Comparison of ENCODE assay signal across 8 cellular contexts in the genomic region with DNA sequence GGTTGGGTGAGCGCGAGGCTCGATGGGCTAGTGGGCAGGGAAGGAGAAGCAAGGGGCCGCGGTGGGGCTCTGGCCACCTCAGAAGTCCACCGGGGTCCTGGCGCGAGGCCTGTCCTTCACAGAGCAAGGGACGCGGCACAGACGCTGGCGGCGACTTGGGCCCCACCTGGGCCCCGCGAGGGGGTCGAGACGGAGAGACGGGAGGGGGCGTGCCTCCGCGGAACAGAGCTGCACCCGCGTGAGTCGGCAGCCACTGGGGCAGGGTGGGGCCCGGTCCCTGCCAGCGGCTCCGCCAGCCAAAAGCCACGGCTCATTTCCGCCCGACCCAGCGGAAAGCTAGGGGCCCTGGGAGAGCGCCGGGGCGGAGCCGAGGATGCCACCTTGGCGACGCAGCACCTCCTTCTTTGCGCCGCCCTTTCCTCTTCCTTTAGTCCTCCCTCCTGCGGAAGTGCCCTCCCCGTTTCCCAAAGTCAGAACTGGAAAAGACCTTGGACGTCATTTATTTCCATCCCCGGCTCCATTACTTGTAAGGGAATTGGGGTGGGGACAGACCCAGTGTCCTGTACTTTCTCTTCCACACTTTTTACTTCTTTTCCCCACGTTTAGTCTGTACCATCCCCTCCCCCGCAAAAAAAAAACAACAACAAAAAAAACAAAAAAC. TPM values are rescaled to one million over a fixed set of nuclear protein-coding genes. Genes with fewer than 3 reads are reported as not detected.
DNase-seq lines count a peak whose midpoint lies in the region; ATAC-seq and TF ChIP-seq lines count a peak whose summit lies in the region.

A gene (minus strand): TSS at position 307 of the 661 bp plus-strand sequence. CDS start 1,063 bp downstream, outside the sequence.

- peaks cover 10% of the 10 kb centered on the region for H3K36me3 ChIP-seq in CD8-positive, alpha-beta T cell (ENCODE audit: insufficient read depth, low read length)
- H3K36me3 ChIP-seq in lung (ENCODE audit: control insufficient read depth in 2 of 2, insufficient read depth in 2 of 2, low read length in 2 of 2) = peaks cover 0 to 31% of the 10 kb centered on the region in 2 donors

- H3K27ac ChIP-seq in CD8-positive, alpha-beta T cell (ENCODE audit: low read depth, low read length) = peak within 1 kb of the TSS; percentile 79
- H3K27ac ChIP-seq in lung (ENCODE audit: low read depth in 1 of 2, low read length in 1 of 2) = peak within 1 kb of the TSS; percentile 87 to 96

- intact Hi-C loops in CD8-positive, alpha-beta T cell (cut with DNase I, micrococcal nuclease) = loop anchor here (1.0 to 10.0 kb wide), 10 partner anchors 39 to 1191 kb away; a partner anchor contains a TSS

- DNase-seq in CD8-positive, alpha-beta T cell = peak; percentile 71 to 93 (median 90)
- DNase-seq in HS-5 (ENCODE audit: low read depth) (peak; percentile 76), NK-92 (lab: John Stamatoyannopoulos, UW; ENCODE audit: unreplicated experiment) (peak; percentile 41), lung (ENCODE audit: low spot score) (peak; percentile 93)
- peak; percentile 94 for DNase-seq in activated CD8-positive, alpha-beta T cell treated with anti-CD3 and anti-CD28 coated beads, Interleukin-2, amount 10 ng/mL, durations not matched to agents 7 days and 5 days
- DNase-seq in effector CD4-positive, alpha-beta T cell = peak; percentile 87
- DNase-seq in stimulated activated CD4-positive, alpha-beta T cell treated with anti-CD3 and anti-CD28 coated beads, TNF-alpha, amount 100 ng/mL, for 24 hours (ENCODE audit: low read depth in 3 of 3) = peak; percentile 83 to 92 (median 89)

- no peaks in the 10 kb centered on the region for H3K27me3 ChIP-seq in CD8-positive, alpha-beta T cell (ENCODE audit: insufficient read depth, low read length)
- H3K27me3 ChIP-seq in lung (ENCODE audit: control insufficient read depth, insufficient read depth) = no peaks in the 10 kb centered on the region

- WGBS in lung, 2 donors = 2% methylated on average over 36 to 45 of the region's 45 CpGs

- peaks cover 25% of the 10 kb centered on the region for H3K4me1 ChIP-seq in CD8-positive, alpha-beta T cell (ENCODE audit: insufficient read depth, low read length)
- peaks cover 5 to 7% of the 10 kb centered on the region in 2 donors for H3K4me1 ChIP-seq in lung (ENCODE audit: control insufficient read depth in 2 of 2, insufficient read depth in 2 of 2, low read length in 2 of 2)

- CTCF ChIA-PET in CD8-positive, alpha-beta T cell (lab: Charles Lee) = interaction anchor here (0.6 to 1.6 kb wide), 5 partner anchors 9 to 838 kb away, joined by 3 to 4 read pairs (median 4); a partner anchor contains a TSS
- CTCF ChIA-PET in activated CD8-positive, alpha-beta T cell treated with anti-CD3 and anti-CD28 coated beads, Interleukin-2, amount 10 ng/mL, durations not matched to agents 7 days and 5 days (lab: Charles Lee) = interaction anchor here (0.7 to 1.8 kb wide), 5 partner anchors 32 to 124 kb away, joined by 3 to 7 read pairs (median 4); a partner anchor contains a TSS

- ATAC-seq in CD8-positive, alpha-beta T cell = peak; percentile 99
- ATAC-seq in GM19463 (IDR thresholded peaks at IDR 0.05; ENCODE audit: unreplicated experiment) = peak; percentile 95
- ATAC-seq in activated CD8-positive, alpha-beta T cell treated with anti-CD3 and anti-CD28 coated beads, Interleukin-2, amount 10 ng/mL, durations not matched to agents 7 days and 5 days = peak; percentile 99
- peak; percentile 91 for ATAC-seq in lung (ENCODE audit: insufficient read depth, low FRiP score)

- no peaks in the 10 kb centered on the region for H3K9me3 Mint-ChIP-seq in CD8-positive, alpha-beta T cell
- H3K9me3 Mint-ChIP-seq in activated CD8-positive, alpha-beta T cell treated with anti-CD3 and anti-CD28 coated beads, Interleukin-2, amount 10 ng/mL, durations not matched to agents 7 days and 5 days (ENCODE audit: insufficient read depth) = no peaks in the 10 kb centered on the region

- peaks cover 53% of the 10 kb centered on the region for H3K36me3 Mint-ChIP-seq in CD8-positive, alpha-beta T cell
- peaks cover 46% of the 10 kb centered on the region for H3K36me3 Mint-ChIP-seq in activated CD8-positive, alpha-beta T cell treated with anti-CD3 and anti-CD28 coated beads, Interleukin-2, amount 10 ng/mL, durations not matched to agents 7 days and 5 days (ENCODE audit: low read depth)

- H3K4me1 Mint-ChIP-seq in CD8-positive, alpha-beta T cell (ENCODE audit: low read depth) = peaks cover 48% of the 10 kb centered on the region
- H3K4me1 Mint-ChIP-seq in activated CD8-positive, alpha-beta T cell treated with anti-CD3 and anti-CD28 coated beads, Interleukin-2, amount 10 ng/mL, durations not matched to agents 7 days and 5 days (ENCODE audit: low read depth) = peaks cover 46% of the 10 kb centered on the region

- H3K4me3 ChIP-seq in CD8-positive, alpha-beta T cell (ENCODE audit: low read depth, low read length) = peak within 1 kb of the TSS; percentile 83
- H3K4me3 ChIP-seq in lung = peak within 1 kb of the TSS; percentile 75

- no peaks in the 10 kb centered on the region for H3K9me3 ChIP-seq in CD8-positive, alpha-beta T cell (ENCODE audit: low read length)
- no peaks in the 10 kb centered on the region for H3K9me3 ChIP-seq in lung (ENCODE audit: control insufficient read depth in 2 of 2, insufficient read depth in 1 of 2, low read length in 1 of 2)

- H3K27ac Mint-ChIP-seq in CD8-positive, alpha-beta T cell = peak within 1 kb of the TSS; percentile 97
- H3K27ac Mint-ChIP-seq in activated CD8-positive, alpha-beta T cell treated with anti-CD3 and anti-CD28 coated beads, Interleukin-2, amount 10 ng/mL, durations not matched to agents 7 days and 5 days = peak within 1 kb of the TSS; percentile 99

- peak within 1 kb of the TSS; percentile 92 for H3K4me3 Mint-ChIP-seq in CD8-positive, alpha-beta T cell
- peak within 1 kb of the TSS; percentile 90 for H3K4me3 Mint-ChIP-seq in activated CD8-positive, alpha-beta T cell treated with anti-CD3 and anti-CD28 coated beads, Interleukin-2, amount 10 ng/mL, durations not matched to agents 7 days and 5 days

- H3K27me3 Mint-ChIP-seq in CD8-positive, alpha-beta T cell (ENCODE audit: low read depth) = no peaks in the 10 kb centered on the region
- no peaks in the 10 kb centered on the region for H3K27me3 Mint-ChIP-seq in activated CD8-positive, alpha-beta T cell treated with anti-CD3 and anti-CD28 coated beads, Interleukin-2, amount 10 ng/mL, durations not matched to agents 7 days and 5 days (ENCODE audit: low read depth)

- no peak for TF ChIP-seq CTCF in CD8-positive, alpha-beta T cell (IDR thresholded peaks at IDR 0.05)
- TF ChIP-seq CTCF in lung (IDR thresholded peaks at IDR 0.05; ENCODE audit: control extremely low read depth, extremely low read depth) = no peak

- POLR2A ChIA-PET in CD8-positive, alpha-beta T cell (lab: Charles Lee) = interaction anchor here (0.6 to 1.9 kb wide), 15 partner anchors 13 to 307 kb away, joined by 3 to 9 read pairs (median 5); a partner anchor contains a TSS
- POLR2A ChIA-PET in activated CD8-positive, alpha-beta T cell treated with anti-CD3 and anti-CD28 coated beads, Interleukin-2, amount 10 ng/mL, durations not matched to agents 7 days and 5 days (lab: Charles Lee) = interaction anchor here (0.6 to 1.7 kb wide), 11 partner anchors 10 to 307 kb away, joined by 3 to 12 read pairs (median 4); a partner anchor contains a TSS

RNA-seq across cellular contexts. Expression of the gene that starts here (rescaled TPM):
- total RNA-seq in CD8-positive, alpha-beta T cell = 1 to 10 TPM; 5.2 to 5.4 TPM
- 1 to 10 TPM; 8.5 to 8.9 TPM for total RNA-seq in activated CD8-positive, alpha-beta T cell treated with anti-CD3 and anti-CD28 coated beads, Interleukin-2, amount 10 ng/mL, durations not matched to agents 7 days and 5 days
- 10 to 100 TPM; 21.4 to 23.6 TPM for total RNA-seq in lung
- polyA plus RNA-seq in lung = 1 to 10 TPM; 8.2 to 8.9 TPM

Comparison
In these comparisons a context has a peak if more than half of its experiments do, and no peak if none do; other contexts are left out.
1. Peak in every context shown above with its lines: DNase-seq, ATAC-seq, H3K4me3 ChIP-seq and H3K27ac ChIP-seq.
2. DNase-seq: peak in every context shown above with its lines; median percentile 94 in activated CD8-positive, alpha-beta T cell treated with anti-CD3 and anti-CD28 coated beads, Interleukin-2, amount 10 ng/mL, durations not matched to agents 7 days and 5 days; 93 in lung; 90 in CD8-positive, alpha-beta T cell; 89 in stimulated activated CD4-positive, alpha-beta T cell treated with anti-CD3 and anti-CD28 coated beads, TNF-alpha, amount 100 ng/mL, for 24 hours; 87 in effector CD4-positive, alpha-beta T cell; 76 in HS-5; 41 in NK-92.